Comparison of ENCODE assay signal across 16 cellular contexts in genomic region chr2:132593171-132593570, GRCh38.
A peak's percentile ranks its signal among the peaks of the same experiment; 100 is the strongest.
DNase-seq lines count a peak whose midpoint lies in the region; ATAC-seq and TF ChIP-seq lines count a peak whose summit lies in the region.
"Had no signal": no experiment of that assay in that cellular context is flagged by ENCODE, and none has a peak within 500 bp of the region (broad histone marks: within the 10 kb centered on the region; RNA-seq: fewer than 3 reads in every experiment).

No MANE protein-coding gene starts in this region.

- H3K4me3 ChIP-seq in epithelial cell of proximal tubule (ENCODE audit: low read depth, low read length), result no peak overlapping the region
- no peak overlapping the region for H3K4me3 ChIP-seq in mesodermal cell (ENCODE audit: extremely low read depth, insufficient read depth, low read length, poor library complexity, severe bottlenecking)
- H3K4me3 ChIP-seq in right lobe of liver, result no peak overlapping the region
- H3K4me3 ChIP-seq: upper lobe of right lung had no signal

- H3K36me3 ChIP-seq in mesodermal cell (ENCODE audit: control insufficient read depth, insufficient read depth, low read length), result no peaks in the 10 kb centered on the region
- H3K36me3 ChIP-seq in right lobe of liver, result no peaks in the 10 kb centered on the region
- H3K36me3 ChIP-seq: upper lobe of right lung had no signal

- no peak for TF ChIP-seq CTCF in Calu3 (IDR thresholded peaks at IDR 0.05; ENCODE audit: unreplicated experiment)
- no peak for TF ChIP-seq CTCF in epithelial cell of proximal tubule (conservative IDR thresholded peaks at IDR 0.05; ENCODE audit: low read depth, low read length)
- no peak for TF ChIP-seq CTCF in right lobe of liver (IDR thresholded peaks at IDR 0.05)

- H3K9me3 Mint-ChIP-seq in Calu3 (ENCODE audit: low read depth, unreplicated experiment), result peaks cover 8% of the 10 kb centered on the region
- H3K9me3 Mint-ChIP-seq: activated naive CD8-positive, alpha-beta T cell treated with anti-CD3 and anti-CD28 coated beads, Interleukin-2, amount 10 ng/mL, durations not matched to agents 7 days and 5 days had no signal

- H3K27ac ChIP-seq in mesodermal cell (ENCODE audit: low read depth, low read length, severe bottlenecking) (peak overlapping the region; percentile 11), right lobe of liver (no peak overlapping the region)
- H3K27ac ChIP-seq: upper lobe of right lung had no signal

- ATAC-seq in right lobe of liver, result no peak
- ATAC-seq: left lobe of liver, upper lobe of right lung had no signal

- WGBS in mesodermal cell (ENCODE audit: insufficient coverage in 2 of 2), 2 experiments, result 84 to 91% methylated on average over 2 of the region's 2 CpGs
- WGBS in right lobe of liver (ENCODE audit: insufficient coverage, low coverage, low lambda C conversion rate, missing lambda C conversion rate), result 67% methylated on average over 1 of the region's 2 CpGs

- no peak overlapping the region for H3K27ac Mint-ChIP-seq in Calu3 (ENCODE audit: unreplicated experiment)
- H3K27ac Mint-ChIP-seq: activated naive CD8-positive, alpha-beta T cell treated with anti-CD3 and anti-CD28 coated beads, Interleukin-2, amount 10 ng/mL, durations not matched to agents 7 days and 5 days had no signal

- TF ChIP-seq POLR2A in right lobe of liver (IDR thresholded peaks at IDR 0.05), result no peak

- H3K4me1 ChIP-seq in mesodermal cell (ENCODE audit: control insufficient read depth, insufficient read depth, low read length, poor library complexity, severe bottlenecking) (peaks cover 9% of the 10 kb centered on the region), right lobe of liver (peaks cover 0 to 24% (median 13%) of the 10 kb centered on the region in 4 donors)
- H3K4me1 ChIP-seq: upper lobe of right lung had no signal

- DNase-seq in Calu3 (peak; percentile 9), OCI-M1 (lab: John Stamatoyannopoulos, UW) (peak; percentile 50), epithelial cell of proximal tubule (ENCODE audit: low read depth) (peak; percentile 79), mucosa of gallbladder (ENCODE audit: low spot score) (no peak), pons (ENCODE audit: low spot score) (no peak), C1 segment of cervical spinal cord (lab: John Stamatoyannopoulos, UW) (no peak), right lobe of liver (no peak)
- DNase-seq: activated naive CD8-positive, alpha-beta T cell treated with anti-CD3 and anti-CD28 coated beads, Interleukin-2, amount 10 ng/mL, durations not matched to agents 7 days and 5 days; COR-L47; effector memory CD4-positive, alpha-beta T cell; NCI-H2171; NCI-H748 treated with DMSO at 0.1 percent for 48 hours; upper lobe of right lung had no signal

- H3K4me3 Mint-ChIP-seq in Calu3 (ENCODE audit: low read depth, unreplicated experiment), result no peak overlapping the region
- H3K4me3 Mint-ChIP-seq: activated naive CD8-positive, alpha-beta T cell treated with anti-CD3 and anti-CD28 coated beads, Interleukin-2, amount 10 ng/mL, durations not matched to agents 7 days and 5 days; central memory CD8-positive, alpha-beta T cell had no signal

- no peaks in the 10 kb centered on the region for H3K27me3 ChIP-seq in right lobe of liver
- H3K27me3 ChIP-seq: upper lobe of right lung had no signal

- no peaks in the 10 kb centered on the region for H3K36me3 Mint-ChIP-seq in Calu3 (ENCODE audit: insufficient read depth, unreplicated experiment)
- H3K36me3 Mint-ChIP-seq: activated naive CD8-positive, alpha-beta T cell treated with anti-CD3 and anti-CD28 coated beads, Interleukin-2, amount 10 ng/mL, durations not matched to agents 7 days and 5 days had no signal

- peaks cover 31% of the 10 kb centered on the region for H3K4me1 Mint-ChIP-seq in Calu3 (ENCODE audit: low read depth, unreplicated experiment)
- H3K4me1 Mint-ChIP-seq: central memory CD8-positive, alpha-beta T cell had no signal

- H3K27me3 Mint-ChIP-seq in Calu3 (ENCODE audit: unreplicated experiment), result no peaks in the 10 kb centered on the region
- H3K27me3 Mint-ChIP-seq: activated naive CD8-positive, alpha-beta T cell treated with anti-CD3 and anti-CD28 coated beads, Interleukin-2, amount 10 ng/mL, durations not matched to agents 7 days and 5 days; central memory CD8-positive, alpha-beta T cell had no signal

- CTCF ChIA-PET in Calu3 (lab: Charles Lee), result no interaction called here

- no peaks in the 10 kb centered on the region for H3K9me3 ChIP-seq in mesodermal cell (ENCODE audit: control insufficient read depth, low read length)
- no peaks in the 10 kb centered on the region for H3K9me3 ChIP-seq in right lobe of liver
- H3K9me3 ChIP-seq: upper lobe of right lung had no signal

- no TSS peak for BruUV-seq in Calu3 (replicated peaks; lab: Mats Ljungman, UMichigan)

- intact Hi-C loops in Calu3 (cut with micrococcal nuclease; ENCODE audit: unreplicated experiment), result no loop called here
- intact Hi-C loops in right lobe of liver (cut with DNase I), result no loop called here

Comparison
In these comparisons a context has a peak if more than half of its experiments do, and no peak if none do; other contexts are left out.
1. DNase-seq: peak in Calu3 (single experiment), OCI-M1 (single experiment) and epithelial cell of proximal tubule (single experiment); none in mucosa of gallbladder (single experiment), pons (single experiment), C1 segment of cervical spinal cord (0 of 14) and right lobe of liver (0 of 3).